In the genomic region with DNA sequence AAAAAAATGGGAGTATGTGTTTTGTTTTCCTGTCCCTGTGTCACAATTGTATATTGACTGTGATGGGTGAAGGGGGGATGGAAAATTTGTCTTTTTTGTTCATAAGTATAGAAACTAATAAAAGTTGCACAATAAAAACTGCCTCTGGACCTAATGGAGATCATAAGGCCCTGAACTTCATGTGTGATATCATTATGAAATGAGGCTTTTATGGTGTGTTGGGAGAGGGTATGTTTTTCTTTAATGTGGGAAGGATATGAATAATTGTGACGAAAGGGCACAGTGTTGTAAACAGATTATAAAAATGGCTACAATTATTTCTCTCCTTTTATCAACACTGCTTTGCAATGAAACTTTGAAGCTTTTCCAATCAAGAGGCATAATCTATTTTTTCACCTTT, we compare ENCODE assay signal across 16 cellular contexts.
DNase-seq lines count a peak whose midpoint lies in the region; ATAC-seq and TF ChIP-seq lines count a peak whose summit lies in the region.
"Had no signal": no experiment of that assay in that cellular context is flagged by ENCODE, and none has a peak within 500 bp of the region (broad histone marks: within the 10 kb centered on the region; RNA-seq: fewer than 3 reads in every experiment).

No MANE protein-coding gene starts in this region.

- H3K27ac Mint-ChIP-seq in Calu3 (ENCODE audit: unreplicated experiment) (peak overlapping the region; percentile 91), endodermal cell (peak overlapping the region; percentile 52)
- no peak overlapping the region for H3K27ac Mint-ChIP-seq in naive thymus-derived CD8-positive, alpha-beta T cell

- POLR2A ChIA-PET in PC-3 (lab: Charles Lee; ENCODE audit: unreplicated experiment) = no interaction called here
- POLR2A ChIA-PET in naive thymus-derived CD8-positive, alpha-beta T cell (lab: Charles Lee) = no interaction called here

- H3K9ac ChIP-seq in PC-3 (ENCODE audit: low read length) (no peak overlapping the region), endodermal cell (ENCODE audit: extremely low read depth, low read length, poor library complexity, severe bottlenecking) (no peak overlapping the region)

- TF ChIP-seq CTCF in Calu3 (IDR thresholded peaks at IDR 0.05; ENCODE audit: unreplicated experiment) (no peak), PC-3 (conservative IDR thresholded peaks at IDR 0.05; ENCODE audit: low read depth, low read length) (no peak), endodermal cell (conservative IDR thresholded peaks at IDR 0.05) (no peak), lower lobe of right lung (IDR thresholded peaks at IDR 0.05) (no peak)

- no peaks in the 10 kb centered on the region for H3K79me2 ChIP-seq in PC-3 (ENCODE audit: low read length)

- no peak overlapping the region for H3K4me2 ChIP-seq in PC-3 (ENCODE audit: low read length)

- H3K27me3 Mint-ChIP-seq in Calu3 (ENCODE audit: unreplicated experiment) = no peaks in the 10 kb centered on the region
- H3K27me3 Mint-ChIP-seq in endodermal cell (ENCODE audit: insufficient read depth) = no peaks in the 10 kb centered on the region
- no peaks in the 10 kb centered on the region for H3K27me3 Mint-ChIP-seq in naive thymus-derived CD8-positive, alpha-beta T cell
- H3K27me3 Mint-ChIP-seq: IgD-negative memory B cell had no signal

- no peak overlapping the region for H2AFZ ChIP-seq in PC-3 (ENCODE audit: low read length)

- H3K27ac ChIP-seq in PC-3 (ENCODE audit: low read length) (peak overlapping the region; percentile 39), endodermal cell (ENCODE audit: low read depth, low read length) (no peak overlapping the region), lower lobe of right lung (no peak overlapping the region)
- H3K27ac ChIP-seq: C4-2B, SJCRH30 had no signal

- H3K4me1 ChIP-seq in PC-3 (ENCODE audit: insufficient read depth, low read length) (peaks cover 10% of the 10 kb centered on the region; the same call in 1 of the 2 replicates), endodermal cell (ENCODE audit: control insufficient read depth, insufficient read depth, low read length) (peaks cover 6% of the 10 kb centered on the region), lower lobe of right lung (peaks cover 9% of the 10 kb centered on the region)
- H3K4me1 ChIP-seq: SJCRH30 had no signal

- CTCF ChIA-PET in Calu3 (lab: Charles Lee) (no interaction called here), PC-3 (lab: Charles Lee) (no interaction called here)

- H4K20me1 ChIP-seq in PC-3 (ENCODE audit: low read length) = no peaks in the 10 kb centered on the region

- H3F3A ChIP-seq in PC-3 (ENCODE audit: low read length, unreplicated experiment) = no peaks in the 10 kb centered on the region

- H3K4me3 Mint-ChIP-seq in Calu3 (ENCODE audit: low read depth, unreplicated experiment) = no peak overlapping the region
- no peak overlapping the region for H3K4me3 Mint-ChIP-seq in endodermal cell
- H3K4me3 Mint-ChIP-seq in naive thymus-derived CD8-positive, alpha-beta T cell = no peak overlapping the region
- H3K4me3 Mint-ChIP-seq: IgD-negative memory B cell had no signal

- H3K4me1 Mint-ChIP-seq in Calu3 (ENCODE audit: low read depth, unreplicated experiment) (peaks cover 55% of the 10 kb centered on the region), endodermal cell (peaks cover 34% of the 10 kb centered on the region)
- H3K4me1 Mint-ChIP-seq in naive thymus-derived CD8-positive, alpha-beta T cell = peaks cover 0 to 6% (median 0%) of the 10 kb centered on the region in 4 donors
- H3K4me1 Mint-ChIP-seq: IgD-negative memory B cell had no signal

- H3K36me3 ChIP-seq in PC-3 (ENCODE audit: low read depth, low read length) = no peaks in the 10 kb centered on the region
- no peaks in the 10 kb centered on the region for H3K36me3 ChIP-seq in endodermal cell (ENCODE audit: control insufficient read depth, insufficient read depth, low read length)
- H3K36me3 ChIP-seq in lower lobe of right lung = no peaks in the 10 kb centered on the region
- H3K36me3 ChIP-seq: SJCRH30 had no signal

- ATAC-seq in PC-3 (no peak), GM19351 (IDR thresholded peaks at IDR 0.05; ENCODE audit: unreplicated experiment) (no peak), HG02938 (IDR thresholded peaks at IDR 0.05; ENCODE audit: unreplicated experiment) (no peak), lower lobe of right lung (no peak)
- ATAC-seq in naive thymus-derived CD8-positive, alpha-beta T cell = no peak

- H3K9me2 ChIP-seq in PC-3 (replicated peaks; ENCODE audit: low read length) = no peaks in the 10 kb centered on the region

- WGBS in endodermal cell (ENCODE audit: insufficient coverage in 1 of 2, insufficient read length in 1 of 2), 2 experiments = 100% methylated on average over 1 of the region's 1 CpG; no CpG with 5 or more reads in 1 of the 2 experiments

- no TSS peak for BruUV-seq in Calu3 (replicated peaks; lab: Mats Ljungman, UMichigan)
- no TSS peak for BruUV-seq in PC-3 (replicated peaks; lab: Mats Ljungman, UMichigan)

- DNase-seq in Calu3 = no peak
- no peak for DNase-seq in PC-3
- no peak for DNase-seq in endodermal cell
- peak; percentile 43 to 78 for DNase-seq in lung microvascular endothelial cell (ENCODE audit: low read depth in 2 of 2)
- no peak for DNase-seq in naive thymus-derived CD8-positive, alpha-beta T cell
- DNase-seq in lower lobe of right lung = no peak
- DNase-seq: DMS53, MV-4-11, NCI-H1417 treated with DMSO at 0.1 percent for 48 hours, NCI-H2171 treated with DMSO at 0.1 percent for 48 hours, NCI-H524, SJCRH30 had no signal

- no peaks in the 10 kb centered on the region for H3K27me3 ChIP-seq in PC-3 (ENCODE audit: low read length)
- H3K27me3 ChIP-seq in endodermal cell (ENCODE audit: control insufficient read depth, insufficient read depth, low read length, poor library complexity, severe bottlenecking) = no peaks in the 10 kb centered on the region
- H3K27me3 ChIP-seq in lower lobe of right lung (ENCODE audit: low read depth) = no peaks in the 10 kb centered on the region
- H3K27me3 ChIP-seq: SJCRH30 had no signal

- intact Hi-C loops in Calu3 (cut with micrococcal nuclease; ENCODE audit: unreplicated experiment) = loop anchor here (5.0 kb wide), 1 partner anchor 67 kb away; no protein-coding TSS in a partner anchor
- intact Hi-C loops in PC-3 (cut with micrococcal nuclease) = no loop called here
- intact Hi-C loops in lower lobe of right lung (cut with DNase I) = no loop called here

- no peak overlapping the region for H3K4me3 ChIP-seq in PC-3 (ENCODE audit: low read length)
- no peak overlapping the region for H3K4me3 ChIP-seq in endodermal cell (ENCODE audit: low read length)
- H3K4me3 ChIP-seq in lower lobe of right lung = no peak overlapping the region
- H3K4me3 ChIP-seq: SJCRH30 had no signal

- H3K9me3 ChIP-seq in PC-3 (ENCODE audit: low read length) (no peaks in the 10 kb centered on the region), endodermal cell (ENCODE audit: control insufficient read depth, low read length) (no peaks in the 10 kb centered on the region), lower lobe of right lung (no peaks in the 10 kb centered on the region)
- H3K9me3 ChIP-seq: SJCRH30 had no signal

- H3K36me3 Mint-ChIP-seq in Calu3 (ENCODE audit: insufficient read depth, unreplicated experiment) (no peaks in the 10 kb centered on the region), endodermal cell (ENCODE audit: low read depth) (peaks cover 2% of the 10 kb centered on the region)
- no peaks in the 10 kb centered on the region for H3K36me3 Mint-ChIP-seq in naive thymus-derived CD8-positive, alpha-beta T cell
- H3K36me3 Mint-ChIP-seq: IgD-negative memory B cell had no signal

- H3K9me3 Mint-ChIP-seq in Calu3 (ENCODE audit: low read depth, unreplicated experiment) (peaks cover 4% of the 10 kb centered on the region), endodermal cell (no peaks in the 10 kb centered on the region)
- peaks cover 0 to 9% (median 0%) of the 10 kb centered on the region in 9 donors for H3K9me3 Mint-ChIP-seq in naive thymus-derived CD8-positive, alpha-beta T cell

Comparison
In these comparisons a context has a peak if more than half of its experiments do, and no peak if none do; other contexts are left out.
1. DNase-seq: peak in lung microvascular endothelial cell (2 of 2); none in Calu3 (single experiment), PC-3 (single experiment), endodermal cell (single experiment), naive thymus-derived CD8-positive, alpha-beta T cell (0 of 10) and lower lobe of right lung (single experiment).
2. H3K27ac Mint-ChIP-seq: peak in Calu3 (single experiment) and endodermal cell (single experiment); none in naive thymus-derived CD8-positive, alpha-beta T cell (0 of 10).